Comparison of ENCODE assay signal across 22 cellular contexts in the genomic region with DNA sequence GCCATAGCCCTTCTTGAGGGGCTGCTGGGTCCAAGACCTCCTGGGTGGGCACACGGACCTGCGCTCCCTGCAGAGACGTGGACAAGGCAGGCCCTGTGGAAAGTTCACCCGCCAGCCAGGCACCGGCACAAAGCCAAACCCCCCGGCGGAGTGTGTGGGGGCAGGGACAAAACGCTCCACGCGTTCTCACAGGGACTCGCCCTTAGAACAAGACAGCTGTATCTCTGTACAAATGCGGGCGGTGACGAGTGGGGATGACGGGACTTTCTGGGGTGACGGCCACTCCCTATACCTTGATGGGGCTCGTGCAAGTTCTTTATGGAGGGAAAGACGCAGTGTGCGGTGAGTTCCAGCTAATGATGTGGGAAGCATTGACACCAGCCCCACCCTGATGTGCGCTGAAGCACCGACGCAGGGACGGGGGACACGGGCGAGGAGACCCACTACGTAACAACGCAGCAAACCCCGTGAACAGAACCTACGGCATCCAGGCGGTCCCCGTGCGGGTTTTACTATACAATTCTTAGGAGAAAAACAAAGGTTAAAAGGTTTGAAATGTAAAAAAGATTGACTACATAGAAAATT. TPM values are rescaled to one million over a fixed set of nuclear protein-coding genes. Genes with fewer than 3 reads are reported as not detected.
DNase-seq lines count a peak whose midpoint lies in the region; ATAC-seq and TF ChIP-seq lines count a peak whose summit lies in the region.
"Had no signal": no experiment of that assay in that cellular context is flagged by ENCODE, and none has a peak within 500 bp of the region (broad histone marks: within the 10 kb centered on the region; RNA-seq: fewer than 3 reads in every experiment).

No MANE protein-coding gene starts in this region.

- H2AFZ ChIP-seq in neuronal stem cell (ENCODE audit: low read length) = no peak overlapping the region

- H3K27ac ChIP-seq in left ventricle myocardium inferior (replicated peaks) (peak overlapping the region; percentile 69), neuronal stem cell (replicated peaks; ENCODE audit: low read length) (no peak overlapping the region)
- H3K27ac ChIP-seq: prostate gland had no signal

- H2AK5ac ChIP-seq in neuronal stem cell (ENCODE audit: low read depth, low read length) = no peak overlapping the region

- no peak overlapping the region for H3K23ac ChIP-seq in neuronal stem cell (ENCODE audit: low read depth, low read length, poor library complexity)

- DNase-seq in left ventricle myocardium inferior (no peak), left cardiac atrium (no peak), globus pallidus (ENCODE audit: low spot score) (peak; percentile 67), neuronal stem cell (ENCODE audit: low spot score) (no peak), superior temporal gyrus (ENCODE audit: extremely low spot score) (peak; percentile 46), GM13976 (ENCODE audit: low spot score) (no peak)
- no peak for DNase-seq in stimulated activated CD4-positive, alpha-beta T cell treated with anti-CD3 and anti-CD28 coated beads, Interleukin-4, amount 100 ng/mL, for 4 hours
- DNase-seq: activated CD4-positive, alpha-beta T cell treated with anti-CD3 and anti-CD28 coated beads for 48 hours; effector CD8-positive, alpha-beta T cell; erythroblast; foreskin melanocyte; islet precursor cell; mammary epithelial cell; MG63; naive B cell; NCI-H1436; NCI-H2107; NCI-H446 treated with DMSO at 0.1 percent for 48 hours; stimulated activated naive CD8-positive, alpha-beta T cell treated with anti-CD3 and anti-CD28 coated beads, Interleukin-15, amount 100 ng/mL, for 72 hours had no signal

- H3K4me1 ChIP-seq in left ventricle myocardium inferior (peaks cover 32% of the 10 kb centered on the region), neuronal stem cell (ENCODE audit: control insufficient read depth in 2 of 2, insufficient read depth in 1 of 2, low read depth in 1 of 2, low read length in 2 of 2) (peaks cover 0 to 11% of the 10 kb centered on the region in 2 donors)
- H3K4me1 ChIP-seq: HAP-1, prostate gland had no signal

- no peak overlapping the region for H3K4me3 ChIP-seq in left ventricle myocardium inferior
- H3K4me3 ChIP-seq in neuronal stem cell (ENCODE audit: low read length in 2 of 2) = no peak overlapping the region
- H3K4me3 ChIP-seq: HAP-1, MG63, prostate gland had no signal

- peaks cover 6% of the 10 kb centered on the region for H3K9me3 ChIP-seq in left ventricle myocardium inferior (replicated peaks)
- H3K9me3 ChIP-seq in neuronal stem cell (replicated peaks in 1 of 2; ENCODE audit: control insufficient read depth in 2 of 2, insufficient read depth in 1 of 2, low read depth in 1 of 2, low read length in 2 of 2) = peaks cover 19 to 32% of the 10 kb centered on the region in 2 donors
- H3K9me3 ChIP-seq: HAP-1, prostate gland had no signal

- TF ChIP-seq CTCF in left ventricle myocardium inferior (IDR thresholded peaks at IDR 0.05; ENCODE audit: borderline replicate concordance) (no peak), GM13976 (IDR thresholded peaks at IDR 0.05; ENCODE audit: borderline replicate concordance, control extremely low read depth, extremely low read depth, insufficient read depth, missing control alignments) (no peak)

- H3K18ac ChIP-seq in neuronal stem cell (ENCODE audit: low read length) = no peak overlapping the region

- H2BK120ac ChIP-seq in neuronal stem cell (ENCODE audit: low read depth, low read length) = no peak overlapping the region

- H4K91ac ChIP-seq in neuronal stem cell (ENCODE audit: low read depth, low read length, poor library complexity) = no peak overlapping the region

- no peak overlapping the region for H3K4me2 ChIP-seq in neuronal stem cell (ENCODE audit: insufficient read depth, low read length, poor library complexity, severe bottlenecking)

- in situ Hi-C loops in GM13976 (cut with MboI; ENCODE audit: low sequenced_read_pairs, unreplicated experiment) = no loop called here

- no peak overlapping the region for H3K4ac ChIP-seq in neuronal stem cell (ENCODE audit: low read length)

- peaks cover 11% of the 10 kb centered on the region for H3K36me3 ChIP-seq in left ventricle myocardium inferior
- peaks cover 0 to 6% of the 10 kb centered on the region in 2 donors for H3K36me3 ChIP-seq in neuronal stem cell (replicated peaks in 1 of 2; ENCODE audit: control insufficient read depth in 2 of 2, insufficient read depth in 2 of 2, low read length in 2 of 2)
- H3K36me3 ChIP-seq: HAP-1, MG63, prostate gland had no signal

- no CpG with 5 or more reads among the region's 32 CpGs for WGBS in neuronal stem cell (ENCODE audit: extremely low coverage in 2 of 2, insufficient read length in 2 of 2, insufficient replicate concordance in 1 of 2), 2 donors

- H3K79me1 ChIP-seq in neuronal stem cell (ENCODE audit: low read depth, low read length) = peaks cover 3% of the 10 kb centered on the region

- intact Hi-C loops in left ventricle myocardium inferior (cut with micrococcal nuclease) (no loop called here), left cardiac atrium (cut with DNase I) (no loop called here)

- no peak overlapping the region for H3K9ac ChIP-seq in neuronal stem cell (ENCODE audit: low read depth, low read length, poor library complexity)

- H2BK5ac ChIP-seq in neuronal stem cell (ENCODE audit: low read length) = peak overlapping the region; percentile 29

- ATAC-seq in left cardiac atrium (no peak), HG02970 (IDR thresholded peaks at IDR 0.05; ENCODE audit: low FRiP score, unreplicated experiment) (no peak)
- ATAC-seq: stimulated activated naive CD8-positive, alpha-beta T cell treated with anti-CD3 and anti-CD28 coated beads, Interleukin-15, amount 100 ng/mL, for 72 hours had no signal

- H4K8ac ChIP-seq in neuronal stem cell (ENCODE audit: low read depth, low read length) = no peak overlapping the region

- no peaks in the 10 kb centered on the region for H3K27me3 ChIP-seq in left ventricle myocardium inferior (ENCODE audit: low read depth)
- no peaks in the 10 kb centered on the region for H3K27me3 ChIP-seq in neuronal stem cell (ENCODE audit: control insufficient read depth in 3 of 3, insufficient read depth in 3 of 3, low read depth in 1 of 3, low read length in 3 of 3)
- H3K27me3 ChIP-seq: MG63 had no signal

- no peak overlapping the region for H3K14ac ChIP-seq in neuronal stem cell (ENCODE audit: low read length)

- no peak overlapping the region for H2BK12ac ChIP-seq in neuronal stem cell (ENCODE audit: low read length)

- H2BK15ac ChIP-seq in neuronal stem cell (ENCODE audit: low read length) = no peak overlapping the region

RNA-seq across cellular contexts. Expression of a gene that starts 49.4 kb away (rescaled TPM):
- 6.6 TPM for total RNA-seq in left ventricle myocardium inferior
- total RNA-seq in left cardiac atrium = 10 to 100 TPM; 11.9 to 12.0 TPM
- polyA plus RNA-seq in neuronal stem cell (2013, experiment 1 of 2) = 6.9 TPM
- 6.7 TPM for polyA plus RNA-seq in neuronal stem cell (2013, experiment 2 of 2)

Comparison
In these comparisons a context has a peak if more than half of its experiments do, and no peak if none do; other contexts are left out.
1. DNase-seq: peak in globus pallidus (single experiment) and superior temporal gyrus (single experiment); none in left ventricle myocardium inferior (single experiment), left cardiac atrium (single experiment), neuronal stem cell (single experiment), stimulated activated CD4-positive, alpha-beta T cell treated with anti-CD3 and anti-CD28 coated beads, Interleukin-4, amount 100 ng/mL, for 4 hours (0 of 2) and GM13976 (single experiment).